In the genomic region with DNA sequence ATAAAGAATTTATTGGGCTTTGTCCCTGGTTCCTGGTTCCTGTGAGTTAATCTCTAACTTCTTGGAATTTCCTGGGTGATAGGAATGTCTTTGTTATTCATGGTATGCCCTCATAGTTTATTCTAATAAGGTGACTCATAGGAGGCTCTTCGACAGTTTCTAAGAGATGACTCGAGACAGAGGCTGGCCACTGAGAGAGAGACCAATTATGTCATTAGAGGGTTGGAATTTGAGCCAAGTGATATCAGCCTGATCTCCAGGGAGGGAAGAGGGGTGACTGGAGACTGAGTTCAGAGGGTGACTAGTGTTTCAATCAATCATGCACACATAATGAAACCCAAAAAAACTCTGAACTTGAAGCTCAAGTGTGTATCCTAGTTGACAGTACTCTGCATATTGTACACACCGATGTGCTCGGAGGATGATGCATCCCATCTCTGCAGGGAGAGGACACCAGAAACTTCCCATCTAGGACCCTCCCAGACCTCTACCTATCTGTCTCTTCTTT, we compare ENCODE assay signal across 9 cellular contexts.
DNase-seq lines count a peak whose midpoint lies in the region; ATAC-seq, FAIRE-seq and TF ChIP-seq lines count a peak whose summit lies in the region.
"Had no signal": no experiment of that assay in that cellular context is flagged by ENCODE, and none has a peak within 500 bp of the region (broad histone marks: within the 10 kb centered on the region; RNA-seq: fewer than 3 reads in every experiment).

No MANE protein-coding gene starts in this region.

- in situ Hi-C loops in SK-MEL-5 (cut with HindIII; ENCODE audit: low pct_unique_long_range_greater_than_20kb, low sequenced_read_pairs), result no loop called here

- TF ChIP-seq CTCF in gastroesophageal sphincter (IDR thresholded peaks at IDR 0.05), result no peak

- no peaks in the 10 kb centered on the region for H3K36me3 ChIP-seq in gastroesophageal sphincter
- no peaks in the 10 kb centered on the region for H3K36me3 ChIP-seq in small intestine (ENCODE audit: control insufficient read depth in 2 of 2, insufficient read depth in 2 of 2, low read length in 2 of 2)
- H3K36me3 ChIP-seq: cardiac muscle cell had no signal

- H3K4me3 ChIP-seq in gastroesophageal sphincter (no peak overlapping the region), small intestine (ENCODE audit: low read depth in 1 of 2, low read length in 2 of 2) (no peak overlapping the region)
- H3K4me3 ChIP-seq: cardiac muscle cell had no signal

- TF ChIP-seq POLR2A in gastroesophageal sphincter (IDR thresholded peaks at IDR 0.05), result no peak

- H3K4me1 ChIP-seq in gastroesophageal sphincter, result no peaks in the 10 kb centered on the region
- no peaks in the 10 kb centered on the region for H3K4me1 ChIP-seq in small intestine (ENCODE audit: control insufficient read depth in 2 of 2, insufficient read depth in 1 of 2, low read depth in 1 of 2, low read length in 1 of 2)

- TF ChIP-seq EP300 in gastroesophageal sphincter (IDR thresholded peaks at IDR 0.05), result no peak

- H3K27me3 ChIP-seq in gastroesophageal sphincter (no peaks in the 10 kb centered on the region), small intestine (ENCODE audit: control insufficient read depth in 2 of 2, insufficient read depth in 2 of 2, low read length in 2 of 2) (no peaks in the 10 kb centered on the region)
- H3K27me3 ChIP-seq: cardiac muscle cell had no signal

- peak; percentile 51 for FAIRE-seq in small intestine (lab: Jason Lieb, UNC)

- H3K9me3 ChIP-seq in gastroesophageal sphincter (peaks cover 0 to 17% (median 0%) of the 10 kb centered on the region in 3 donors), small intestine (ENCODE audit: control insufficient read depth, low read depth) (no peaks in the 10 kb centered on the region)

- WGBS in gastroesophageal sphincter (ENCODE audit: low coverage in 1 of 2), 2 donors, result 31 to 35% methylated on average over 4 of the region's 4 CpGs
- 14 to 35% (median 18%) methylated on average over 4 of the region's 4 CpGs for WGBS in small intestine, 3 donors

- DNase-seq in DMS79 treated with DMSO at 0.1 percent for 48 hours (lab: John Stamatoyannopoulos, UW) (peak; percentile 13), DMS79 (lab: John Stamatoyannopoulos, UW) (no peak), SK-MEL-5 (ENCODE audit: low read depth, low spot score) (peak; percentile 64), small intestine (peak; percentile 90)
- no peak for DNase-seq in stimulated activated CD4-positive, alpha-beta T cell treated with anti-CD3 and anti-CD28 coated beads, Interleukin-4, amount 100 ng/mL, for 1 hour

- H3K27ac ChIP-seq in gastroesophageal sphincter (peak overlapping the region in 2 of 4 donors; percentile 2 to 32), small intestine (ENCODE audit: low read depth in 1 of 2, low read length in 1 of 2) (peak overlapping the region in 1 of 2 donors; percentile 41)
- H3K27ac ChIP-seq: cardiac muscle cell had no signal

- ATAC-seq in gastroesophageal sphincter, result peak; percentile 57
- ATAC-seq in HG03039 (IDR thresholded peaks at IDR 0.05; ENCODE audit: unreplicated experiment), result no peak
- no peak for ATAC-seq in HG02852 (IDR thresholded peaks at IDR 0.05; ENCODE audit: unreplicated experiment)

Comparison
In these comparisons a context has a peak if more than half of its experiments do, and no peak if none do; other contexts are left out.
1. DNase-seq: peak in DMS79 treated with DMSO at 0.1 percent for 48 hours (single experiment), SK-MEL-5 (single experiment) and small intestine (single experiment); none in DMS79 (single experiment) and stimulated activated CD4-positive, alpha-beta T cell treated with anti-CD3 and anti-CD28 coated beads, Interleukin-4, amount 100 ng/mL, for 1 hour (single experiment).